33 cellular contexts compared by ENCODE assay signal in the genomic region with DNA sequence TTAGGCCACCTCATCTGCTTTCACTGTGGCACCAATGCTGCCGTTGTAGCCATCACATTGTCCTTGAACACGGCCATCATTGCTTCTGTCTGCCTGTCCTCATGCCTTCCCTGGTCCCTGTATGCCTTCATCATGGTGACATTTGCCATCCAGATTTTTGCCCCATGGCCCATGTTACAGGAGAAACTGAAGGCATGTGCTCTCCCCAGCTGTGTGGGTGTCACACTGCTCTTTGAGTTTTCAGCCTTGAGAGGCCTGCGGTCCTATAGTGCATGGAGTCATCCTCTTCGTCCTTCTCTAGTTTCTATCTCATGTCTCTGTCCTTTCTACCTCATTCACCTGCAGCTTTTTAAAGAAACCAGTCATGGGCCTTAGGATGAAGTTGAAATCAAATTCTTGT. TPM values are rescaled to one million over a fixed set of nuclear protein-coding genes. Genes with fewer than 3 reads are reported as not detected.
"Had no signal": no experiment of that assay in that cellular context is flagged by ENCODE, and none has a peak within 500 bp of the region (broad histone marks: within the 10 kb centered on the region; RNA-seq: fewer than 3 reads in every experiment).

No MANE protein-coding gene starts in this region.

- H3K9ac ChIP-seq: SK-N-SH had no signal

- H3K4me3 ChIP-seq: Peyer's patch, SJSA1 had no signal

- H3K9me3 ChIP-seq: Peyer's patch, SJSA1, SK-N-SH had no signal

- H3K4me2 ChIP-seq: SK-N-SH had no signal

- ATAC-seq: PC-3 had no signal

- H3K27me3 ChIP-seq: Peyer's patch had no signal

- H3K4me1 ChIP-seq: SJSA1 had no signal

- H3K36me3 ChIP-seq: Peyer's patch, SJSA1 had no signal

- DNase-seq: Karpas-422, MM.1S, MV-4-11, NCI-H1092, NCI-H1105, NCI-H1417 treated with DMSO at 0.1 percent for 48 hours, NCI-H1436 treated with DMSO at 0.1 percent for 48 hours, NCI-H1694 treated with DMSO at 0.1 percent for 48 hours, NCI-H187 treated with DMSO at 0.1 percent for 48 hours, NCI-H2029, NCI-H2081, NCI-H2171 treated with DMSO at 0.1 percent for 48 hours, NCI-H2227 treated with DMSO at 0.1 percent for 48 hours, NCI-H345, NCI-H446, NCI-H510A treated with DMSO at 0.1 percent for 48 hours, NCI-H524 treated with DMSO at 0.1 percent for 48 hours, NCI-H69, NCI-H748 treated with DMSO at 0.1 percent for 48 hours, NCI-H82, OCI-M1, PC-3, Peyer's patch, Right ventricle myocardium superior, RPMI8226, SHP77 treated with DMSO at 0.1 percent for 48 hours, SK-N-SH, SW 1271, T-helper 1 cell had no signal

- H3K27ac ChIP-seq: Peyer's patch, SJSA1 had no signal

RNA-seq across cellular contexts. Expression of a gene that starts 6.2 kb away (rescaled TPM):
- total RNA-seq: LHCN-M2, MCF 10A, NCI-H460, PC-3, Right ventricle myocardium superior, SJSA1 had no signal
- polyA plus RNA-seq: SK-N-SH had no signal
